1 cellular context compared by ENCODE assay signal in the genomic region with DNA sequence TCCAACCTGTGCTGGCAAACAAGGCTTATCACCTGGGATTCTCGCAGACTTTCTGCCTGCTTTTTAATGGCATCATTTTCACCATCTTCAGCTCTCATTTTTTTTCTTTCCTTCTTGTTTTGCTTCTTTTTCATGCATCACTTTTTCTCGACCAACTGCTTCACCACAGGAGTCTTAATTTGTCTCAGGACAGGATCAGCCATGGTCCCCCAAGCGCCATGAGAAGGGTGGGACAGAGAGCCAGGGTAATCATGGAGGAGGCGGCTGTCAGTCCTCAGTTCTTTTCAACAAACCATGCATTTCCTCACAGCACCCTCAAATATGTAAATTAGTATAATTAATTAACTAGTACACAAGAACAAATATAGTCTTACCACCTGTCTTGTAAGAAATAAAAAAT.
TF ChIP-seq lines count a peak whose summit lies in the region.

No MANE protein-coding gene starts in this region.

TF ChIP-seq in GM12878, 131 proteins besides CTCF, POLR2A, EP300 and RAD21:
- TF ChIP-seq ZNF622 (IDR thresholded peaks at IDR 0.05) (no peak), DPF2 (IDR thresholded peaks at IDR 0.05) (no peak), POLR2AphosphoS2 (IDR thresholded peaks at IDR 0.05; ENCODE audit: low read depth, low read length) (no peak), SREBF1 (IDR thresholded peaks at IDR 0.05; ENCODE audit: low read length) (no peak), SUPT20H (IDR thresholded peaks at IDR 0.05; ENCODE audit: borderline replicate concordance, control insufficient read depth, low read depth, low read length) (no peak), ZNF217 (IDR thresholded peaks at IDR 0.05) (no peak)
- TF ChIP-seq, protein P1, sequence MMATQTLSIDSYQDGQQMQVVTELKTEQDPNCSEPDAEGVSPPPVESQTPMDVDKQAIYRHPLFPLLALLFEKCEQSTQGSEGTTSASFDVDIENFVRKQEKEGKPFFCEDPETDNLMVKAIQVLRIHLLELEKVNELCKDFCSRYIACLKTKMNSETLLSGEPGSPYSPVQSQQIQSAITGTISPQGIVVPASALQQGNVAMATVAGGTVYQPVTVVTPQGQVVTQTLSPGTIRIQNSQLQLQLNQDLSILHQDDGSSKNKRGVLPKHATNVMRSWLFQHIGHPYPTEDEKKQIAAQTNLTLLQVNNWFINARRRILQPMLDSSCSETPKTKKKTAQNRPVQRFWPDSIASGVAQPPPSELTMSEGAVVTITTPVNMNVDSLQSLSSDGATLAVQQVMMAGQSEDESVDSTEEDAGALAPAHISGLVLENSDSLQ (IDR thresholded peaks at IDR 0.05), result no peak
